ENCODE assay signal across 9 cellular contexts in genomic region chr19:8451885-8452284, GRCh38. TPM values are rescaled to one million over a fixed set of nuclear protein-coding genes. Genes with fewer than 3 reads are reported as not detected.
DNase-seq lines count a peak whose midpoint lies in the region; ATAC-seq and TF ChIP-seq lines count a peak whose summit lies in the region.
"Had no signal": no experiment of that assay in that cellular context is flagged by ENCODE, and none has a peak within 500 bp of the region (broad histone marks: within the 10 kb centered on the region; RNA-seq: fewer than 3 reads in every experiment).

No MANE protein-coding gene starts in this region.

- no peak for TF ChIP-seq POLR2A in esophagus muscularis mucosa (IDR thresholded peaks at IDR 0.05; ENCODE audit: low read depth)

- H3K4me1 ChIP-seq in DND-41 (ENCODE audit: insufficient read depth, low read length) (peaks cover 37% of the 10 kb centered on the region), esophagus muscularis mucosa (peaks cover 90 to 95% (median 94%) of the 10 kb centered on the region in 4 donors)

- H3K4me1 Mint-ChIP-seq in chondrocyte (ENCODE audit: low read depth) = peaks cover 75% of the 10 kb centered on the region
- peaks cover 61 to 74% of the 10 kb centered on the region in 2 donors for H3K4me1 Mint-ChIP-seq in natural killer cell treated with Interleukin-12 subunit alpha and Interleukin-12 subunit beta and Interleukin-15 and Interleukin-18, amount 100 ng/mL, for 72 hours (ENCODE audit: low read depth in 2 of 2)

- peaks cover 99% of the 10 kb centered on the region for H3K79me2 ChIP-seq in DND-41 (ENCODE audit: insufficient read depth, low read length)

- DNase-seq in DND-41 (no peak), MG63 (peak; percentile 64), chondrocyte (ENCODE audit: low spot score) (no peak), esophagus muscularis mucosa (ENCODE audit: extremely low spot score) (no peak), NCI-H774 (lab: John Stamatoyannopoulos, UW) (no peak)
- no peak for DNase-seq in natural killer cell treated with Interleukin-12 subunit alpha and Interleukin-12 subunit beta and Interleukin-15 and Interleukin-18, amount 100 ng/mL, for 72 hours (ENCODE audit: low spot score)
- DNase-seq: left colon had no signal

- no peak overlapping the region for H3K27ac ChIP-seq in DND-41 (ENCODE audit: low read length)
- peak overlapping the region in 1 of 4 donors; percentile 3 for H3K27ac ChIP-seq in esophagus muscularis mucosa (replicated peaks in 1 of 4)

- H3K36me3 ChIP-seq in DND-41 (ENCODE audit: insufficient read depth, low read length) (peaks cover 84% of the 10 kb centered on the region), MG63 (peaks cover 83% of the 10 kb centered on the region), esophagus muscularis mucosa (peaks cover 0 to 36% (median 14%) of the 10 kb centered on the region in 4 donors)

- TF ChIP-seq CTCF in DND-41 (IDR thresholded peaks at IDR 0.05; ENCODE audit: borderline replicate concordance, extremely low read depth, low read length, poor library complexity, severe bottlenecking) = no peak
- no peak for TF ChIP-seq CTCF in chondrocyte (IDR thresholded peaks at IDR 0.05)
- TF ChIP-seq CTCF in esophagus muscularis mucosa (IDR thresholded peaks at IDR 0.05) = no peak

- no peaks in the 10 kb centered on the region for H3K9me3 Mint-ChIP-seq in chondrocyte (ENCODE audit: low read depth)
- no peaks in the 10 kb centered on the region for H3K9me3 Mint-ChIP-seq in natural killer cell treated with Interleukin-12 subunit alpha and Interleukin-12 subunit beta and Interleukin-15 and Interleukin-18, amount 100 ng/mL, for 72 hours

- no peak overlapping the region for H2AFZ ChIP-seq in DND-41 (ENCODE audit: low read depth, low read length)

- no peaks in the 10 kb centered on the region for H3K27me3 Mint-ChIP-seq in chondrocyte (ENCODE audit: low read depth)
- H3K27me3 Mint-ChIP-seq in natural killer cell treated with Interleukin-12 subunit alpha and Interleukin-12 subunit beta and Interleukin-15 and Interleukin-18, amount 100 ng/mL, for 72 hours = no peaks in the 10 kb centered on the region

- no peaks in the 10 kb centered on the region for H3K9me3 ChIP-seq in DND-41 (ENCODE audit: insufficient read depth, low read length, severe bottlenecking)
- no peaks in the 10 kb centered on the region for H3K9me3 ChIP-seq in MG63
- H3K9me3 ChIP-seq in esophagus muscularis mucosa = no peaks in the 10 kb centered on the region

- H3K4me3 Mint-ChIP-seq in chondrocyte (ENCODE audit: unreplicated experiment) = no peak overlapping the region
- H3K4me3 Mint-ChIP-seq in natural killer cell treated with Interleukin-12 subunit alpha and Interleukin-12 subunit beta and Interleukin-15 and Interleukin-18, amount 100 ng/mL, for 72 hours = peak overlapping the region; percentile 32

- H3K4me3 ChIP-seq in DND-41 (ENCODE audit: low read depth in 1 of 2, low read length in 2 of 2) (no peak overlapping the region), MG63 (no peak overlapping the region), esophagus muscularis mucosa (no peak overlapping the region)

- H4K20me1 ChIP-seq in DND-41 (ENCODE audit: insufficient read depth, low read length) = peaks cover 91% of the 10 kb centered on the region

- peaks cover 13% of the 10 kb centered on the region for H3K36me3 Mint-ChIP-seq in chondrocyte (ENCODE audit: low read depth)
- peaks cover 20% of the 10 kb centered on the region for H3K36me3 Mint-ChIP-seq in natural killer cell treated with Interleukin-12 subunit alpha and Interleukin-12 subunit beta and Interleukin-15 and Interleukin-18, amount 100 ng/mL, for 72 hours

- intact Hi-C loops in esophagus muscularis mucosa (cut with DNase I) = no loop called here

- no peak for TF ChIP-seq EP300 in esophagus muscularis mucosa (IDR thresholded peaks at IDR 0.05)

- WGBS in esophagus muscularis mucosa = 61% methylated on average over 3 of the region's 3 CpGs

- H3K27me3 ChIP-seq in DND-41 (ENCODE audit: insufficient read depth, low read length, poor library complexity) (no peaks in the 10 kb centered on the region), MG63 (no peaks in the 10 kb centered on the region), esophagus muscularis mucosa (no peaks in the 10 kb centered on the region)

- H3K4me2 ChIP-seq in DND-41 (ENCODE audit: insufficient read depth, low read length) = 0 out of 2 replicates have a peak overlapping the region, but pooled peaks have one; percentile 10

- ATAC-seq in DND-41 (ENCODE audit: insufficient read depth, low read depth) (no peak), HG02588 (IDR thresholded peaks at IDR 0.05; ENCODE audit: unreplicated experiment) (no peak), GM18907 (IDR thresholded peaks at IDR 0.05; ENCODE audit: unreplicated experiment) (no peak)
- no peak for ATAC-seq in natural killer cell treated with Interleukin-12 subunit alpha and Interleukin-12 subunit beta and Interleukin-15 and Interleukin-18, amount 100 ng/mL, for 72 hours

- no peak overlapping the region for H3K9ac ChIP-seq in DND-41 (ENCODE audit: low read depth, low read length)

- H3K27ac Mint-ChIP-seq in chondrocyte (ENCODE audit: unreplicated experiment) = peak overlapping the region; percentile 77
- peak overlapping the region; percentile 31 to 61 for H3K27ac Mint-ChIP-seq in natural killer cell treated with Interleukin-12 subunit alpha and Interleukin-12 subunit beta and Interleukin-15 and Interleukin-18, amount 100 ng/mL, for 72 hours

RNA-seq across cellular contexts. Expression of gene HNRNPM, which starts 7.1 kb away (rescaled TPM):
- total RNA-seq in MG63 (2014; rRNA removed; shearing (Covaris generic); ENCODE audit: low replicate concordance) = 95.3 and 126 TPM in 2 replicates
- total RNA-seq in chondrocyte = 111 to 185 TPM (median 116 TPM) in 3 replicates
- total RNA-seq in natural killer cell treated with Interleukin-12 subunit alpha and Interleukin-12 subunit beta and Interleukin-15 and Interleukin-18, amount 100 ng/mL, for 72 hours = 100 to 1,000 TPM; 259 to 373 TPM
- total RNA-seq in esophagus muscularis mucosa = 100 to 1,000 TPM; 103 to 126 (median 116) TPM

RNA-seq across cellular contexts. Expression of gene MARCHF2, which starts 38.8 kb away (rescaled TPM):
- total RNA-seq in MG63 (2014; rRNA removed; shearing (Covaris generic); ENCODE audit: low replicate concordance) = 60.2 and 89.4 TPM in 2 replicates
- total RNA-seq in chondrocyte (35.0 to 42.5 TPM (median 37.5 TPM) in 3 replicates), esophagus muscularis mucosa (100 to 1,000 TPM; 227 to 286 (median 247) TPM)
- total RNA-seq in natural killer cell treated with Interleukin-12 subunit alpha and Interleukin-12 subunit beta and Interleukin-15 and Interleukin-18, amount 100 ng/mL, for 72 hours = 10 to 100 TPM; 13.7 to 17.0 TPM

RNA-seq across cellular contexts. Expression of gene PRAM1, which starts 50.6 kb away (rescaled TPM):
- not detected in 2 replicates for total RNA-seq in MG63 (2014; rRNA removed; shearing (Covaris generic); ENCODE audit: low replicate concordance)
- total RNA-seq in chondrocyte (0.20 to 0.46 TPM in 2 of 3 replicates, not detected in the other), esophagus muscularis mucosa (1 to 10 TPM in 1 of 4 donors, under 1 TPM in 3; 0.26 to 1.3 (median 0.55) TPM)
- 1 to 10 TPM; 1.5 to 2.0 TPM for total RNA-seq in natural killer cell treated with Interleukin-12 subunit alpha and Interleukin-12 subunit beta and Interleukin-15 and Interleukin-18, amount 100 ng/mL, for 72 hours
